Comparison of ENCODE assay signal across 8 cellular contexts in the genomic region with DNA sequence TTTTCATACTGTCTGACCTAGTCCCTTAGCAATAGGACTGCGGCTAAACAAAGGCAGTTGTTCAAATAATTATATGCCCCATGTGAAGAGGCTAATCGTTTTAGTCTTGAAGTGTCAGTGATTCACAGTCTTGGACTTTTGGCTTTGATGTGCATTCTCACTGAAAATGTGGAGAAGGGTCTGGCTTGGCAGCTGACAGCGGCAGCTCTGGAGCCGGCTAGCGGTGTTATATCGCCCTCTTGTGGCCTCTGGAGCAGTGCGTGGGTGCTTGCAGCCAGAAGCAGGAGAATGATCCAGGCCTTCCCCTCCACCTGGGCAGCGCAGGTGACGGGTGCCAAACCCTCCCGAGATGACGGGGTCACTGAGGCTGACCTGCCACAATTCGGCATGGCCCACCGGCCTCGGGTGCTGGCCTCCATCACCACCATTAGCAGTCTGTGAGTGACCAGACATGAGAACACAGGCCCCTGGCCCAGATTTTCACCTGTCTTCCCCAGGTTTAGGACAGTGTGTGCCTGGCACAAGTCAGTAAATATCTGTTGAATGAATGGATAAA.
DNase-seq lines count a peak whose midpoint lies in the region; ATAC-seq, FAIRE-seq and TF ChIP-seq lines count a peak whose summit lies in the region.

No MANE protein-coding gene starts in this region.

- no peak overlapping the region for H3K4me3 Mint-ChIP-seq in mesothelial cell of epicardium

- H3K27ac Mint-ChIP-seq in mesothelial cell of epicardium = no peak overlapping the region

- no peaks in the 10 kb centered on the region for H3K27me3 Mint-ChIP-seq in mesothelial cell of epicardium (ENCODE audit: low read depth)

- H3K36me3 ChIP-seq in BJ (ENCODE audit: control insufficient read depth, insufficient read depth, low read length) = peaks cover 3% of the 10 kb centered on the region

- no peaks in the 10 kb centered on the region for H3K27me3 ChIP-seq in BJ (ENCODE audit: control insufficient read depth, insufficient read depth, low read length)

- no peak for ATAC-seq in GM21390 (IDR thresholded peaks at IDR 0.05; ENCODE audit: unreplicated experiment)

- peak; percentile 35 for DNase-seq in BJ (ENCODE audit: low read depth)
- DNase-seq in HCEC 1CT = peak; percentile 67
- peak; percentile 15 for DNase-seq in NCI-H748 treated with DMSO at 0.1 percent for 48 hours (lab: John Stamatoyannopoulos, UW)
- peak; percentile 88 for DNase-seq in activated CD8-positive, alpha-beta memory T cell treated with anti-CD3 and anti-CD28 coated beads for 24 hours
- peak; percentile 68 to 86 for DNase-seq in mesothelial cell of epicardium (ENCODE audit: low spot score in 2 of 2, unreplicated experiment in 2 of 2)
- DNase-seq in stimulated activated CD8-positive, alpha-beta memory T cell treated with anti-CD3 and anti-CD28 coated beads, Interleukin-15, amount 100 ng/mL, for 4 hours (ENCODE audit: low read depth in 2 of 2) = peak; percentile 35 to 57

- H3K9me3 Mint-ChIP-seq in mesothelial cell of epicardium = no peaks in the 10 kb centered on the region

- H3K4me3 ChIP-seq in BJ (ENCODE audit: low read depth, low read length) = no peak overlapping the region

- H3K36me3 Mint-ChIP-seq in mesothelial cell of epicardium = peaks cover 9% of the 10 kb centered on the region

- CTCF ChIA-PET in BJ (lab: Yijun Ruan, JAX) = interaction anchor here (0.6 to 10.7 kb wide), 12 partner anchors 10 to 1120 kb away, joined by 3 to 127 read pairs (median 4); no protein-coding TSS in a partner anchor

- H3K4me1 Mint-ChIP-seq in mesothelial cell of epicardium = peaks cover 19% of the 10 kb centered on the region

- POLR2A ChIA-PET in BJ (lab: Charles Lee) = no interaction called here

- TF ChIP-seq CTCF in BJ (IDR thresholded peaks at IDR 0.05; ENCODE audit: insufficient read depth, low read depth, low read length) (peak; percentile 96), mesothelial cell of epicardium (IDR thresholded peaks at IDR 0.05; ENCODE audit: unreplicated experiment) (peak; percentile 74)

- peak; percentile 78 for FAIRE-seq in endometrium (lab: Jason Lieb, UNC)

Comparison
In these comparisons a context has a peak if more than half of its experiments do, and no peak if none do; other contexts are left out.
1. DNase-seq: peak in every context shown above with its lines; median percentile 88 in activated CD8-positive, alpha-beta memory T cell treated with anti-CD3 and anti-CD28 coated beads for 24 hours; 77 in mesothelial cell of epicardium; 67 in HCEC 1CT; 46 in stimulated activated CD8-positive, alpha-beta memory T cell treated with anti-CD3 and anti-CD28 coated beads, Interleukin-15, amount 100 ng/mL, for 4 hours; 35 in BJ; 15 in NCI-H748 treated with DMSO at 0.1 percent for 48 hours.